9 cellular contexts compared by ENCODE assay signal in genomic region chr6:89368107-89368506, GRCh38. TPM values are rescaled to one million over a fixed set of nuclear protein-coding genes. Genes with fewer than 3 reads are reported as not detected.
DNase-seq lines count a peak whose midpoint lies in the region; ATAC-seq, FAIRE-seq and TF ChIP-seq lines count a peak whose summit lies in the region.
"Had no signal": no experiment of that assay in that cellular context is flagged by ENCODE, and none has a peak within 500 bp of the region (broad histone marks: within the 10 kb centered on the region; RNA-seq: fewer than 3 reads in every experiment).

No MANE protein-coding gene starts in this region.

- RAD21 ChIA-PET in GM12878 (lab: Charles Lee; ENCODE audit: unreplicated experiment), result interaction anchor here (0.7 to 11.8 kb wide), 10 partner anchors 17 to 385 kb away, joined by 3 to 187 read pairs (median 3); partner anchors contain the start of gene UBE2J1

- no peaks in the 10 kb centered on the region for H3K36me3 ChIP-seq in GM12878 (ENCODE audit: control insufficient read depth in 2 of 2, insufficient read depth in 2 of 2, low read length in 1 of 2)

- no peak overlapping the region for H3K4me3 ChIP-seq in GM12878

- no peak for FAIRE-seq in GM12878 (lab: Jason Lieb, UNC)

- SMC1A ChIA-PET in GM12878 (lab: Charles Lee; ENCODE audit: uncharacterized antibody, unreplicated experiment), result interaction anchor here (0.7 to 11.9 kb wide), 13 partner anchors 16 to 385 kb away, joined by 3 to 252 read pairs (median 5); partner anchors contain the start of gene UBE2J1

- no peak overlapping the region for H3K9ac ChIP-seq in GM12878 (ENCODE audit: control insufficient read depth, insufficient read depth, low read length)

- no peak overlapping the region for H3K4me2 ChIP-seq in GM12878 (ENCODE audit: control insufficient read depth, insufficient read depth)

- CTCF ChIA-PET in GM12878 (lab: Yijun Ruan, JAX), result interaction anchor here (0.6 to 11.4 kb wide), 27 partner anchors 9 to 428 kb away, joined by 3 to 260 read pairs (median 4); partner anchors contain the start of genes ANKRD6, GABRR2, LYRM2 and PNRC1

- POLR2A ChIA-PET in GM12878 (lab: Charles Lee), result interaction anchor here (0.7 to 1.5 kb wide), 3 partner anchors 12 to 19 kb away, joined by 3 to 4 read pairs (median 4); no protein-coding TSS in a partner anchor

- 12% methylated on average over 6 of the region's 6 CpGs for WGBS in GM12878 (ENCODE audit: insufficient coverage, insufficient replicate concordance, low lambda C conversion rate, missing lambda C conversion rate)

- no peak for TF ChIP-seq POLR2A in GM12878 (IDR thresholded peaks at IDR 0.05; ENCODE audit: low read depth, low read length)

- BruUV-seq in GM12878 (replicated peaks; lab: Mats Ljungman, UMichigan), result no TSS peak

- H4K20me1 ChIP-seq in GM12878 (ENCODE audit: control insufficient read depth, insufficient read depth), result no peaks in the 10 kb centered on the region

- peak; percentile 80 to 86 (median 85) for TF ChIP-seq CTCF in GM12878 (IDR thresholded peaks at IDR 0.05 in 2 of 3, conservative IDR thresholded peaks at IDR 0.05 in 1 of 3; ENCODE audit: control insufficient read depth in 2 of 3, extremely low read depth in 1 of 3, insufficient read depth in 1 of 3, low read depth in 3 of 3, low read length in 3 of 3)

- TF ChIP-seq RAD21 in GM12878 (IDR thresholded peaks at IDR 0.05; ENCODE audit: insufficient read depth, low read depth, low read length), result peak; percentile 80

- ATAC-seq in GM12878, result peak; percentile 29; the same call in 2 of the 3 replicates

- TF ChIP-seq EP300 in GM12878 (IDR thresholded peaks at IDR 0.05; ENCODE audit: borderline replicate concordance in 1 of 2, control insufficient read depth in 1 of 2, low read depth in 2 of 2, low read length in 2 of 2), result no peak

- in situ Hi-C loops in KBM-7 (cut with MboI; ENCODE audit: low pct_unique_long_range_greater_than_20kb, low sequenced_read_pairs) (no loop called here), GM12878 (cut with MboI) (no loop called here)

- no peaks in the 10 kb centered on the region for H3K79me2 ChIP-seq in GM12878 (ENCODE audit: control insufficient read depth, insufficient read depth, low read length)

- H2AFZ ChIP-seq in GM12878 (ENCODE audit: control insufficient read depth, low read depth, low read length), result no peak overlapping the region

- H3K4me1 ChIP-seq in GM12878 (ENCODE audit: control insufficient read depth, insufficient read depth, low read length), result peaks cover 26% of the 10 kb centered on the region

- intact Hi-C loops in GM12878 (cut with micrococcal nuclease; ENCODE audit: unreplicated experiment), result loop anchor here (1.0 to 2.0 kb wide), 2 partner anchors 65 to 242 kb away; partner anchors contain the start of gene ANKRD6

- no peak overlapping the region for H3K27ac ChIP-seq in GM12878 (ENCODE audit: control insufficient read depth, insufficient read depth)

- no peaks in the 10 kb centered on the region for H3K9me3 ChIP-seq in GM12878 (replicated peaks; ENCODE audit: control insufficient read depth, insufficient read depth, low read length)

- H3K27me3 ChIP-seq in GM12878 (replicated peaks in 1 of 2; ENCODE audit: control insufficient read depth in 2 of 2, insufficient read depth in 2 of 2, low read length in 1 of 2), result no peaks in the 10 kb centered on the region

- DNase-seq in DMS79 treated with DMSO at 0.1 percent for 48 hours (lab: John Stamatoyannopoulos, UW), result peak; percentile 39
- DNase-seq in KBM-7, result peak; percentile 52
- DNase-seq in T-helper 1 cell, result peak; percentile 10 to 53 (median 38)
- no peak for DNase-seq in GM12878 (ENCODE audit: low read depth, low spot score)
- peak; percentile 85 for DNase-seq in inferior parietal cortex (ENCODE audit: extremely low spot score)
- peak; percentile 74 to 75 for DNase-seq in stimulated activated CD4-positive, alpha-beta T cell treated with anti-CD3 and anti-CD28 coated beads, Interleukin-2, amount 100 ng/mL, for 24 hours
- no peak for DNase-seq in NCI-H226
- DNase-seq in putamen (ENCODE audit: low spot score), result no peak
- DNase-seq: activated B cell treated with CpG ODN at 0.5 μM for 24 hours had no signal

RNA-seq across cellular contexts. Expression of gene UBE2J1, which starts 15.6 kb away (rescaled TPM):
- 36.7 and 38.5 TPM in 2 replicates for total RNA-seq in GM12878 (2013; cell fraction: nucleolus; rRNA removed)
- total RNA-seq in GM12878 (2014; rRNA removed) (90.6 and 96.0 TPM in 2 replicates), GM12878 (2014; rRNA removed; fragmentation: Illumina TruSeq; extraction: Trizol) (110 and 114 TPM in 2 replicates), GM12878 (2021) (84.3 and 85.9 TPM in 2 replicates)
- polyA plus RNA-seq in GM12878 (2011; ENCODE audit: low read depth), result 65.5 TPM
- polyA plus RNA-seq in GM12878 (2011; rRNA removed) (89.5 and 129 TPM in 2 replicates), GM12878 (2014; fragmentation: Illumina TruSeq; extraction: Trizol) (120 and 151 TPM in 2 replicates), GM12878 (2014; fragmentation: Nextera tagmentation; extraction: Ambion mirVana) (10 to 100 TPM; 48.7 to 69.1 TPM), GM12878 (2014; rRNA removed) (68.5 and 76.8 TPM in 2 replicates), GM12878 (2016; fragmentation: Nextera tagmentation; extraction: Ambion mirVana) (100 to 1,000 TPM; 129 to 131 TPM)
- polyA plus RNA-seq in GM12878 (2011; cell fraction: cytosol; rRNA removed), result 43.6 and 46.9 TPM in 2 replicates
- 22.2 and 24.3 TPM in 2 replicates for polyA plus RNA-seq in GM12878 (2011; cell fraction: nucleus; rRNA removed)
- polyA plus RNA-seq in GM12878 (2012), result 84.3 and 96.2 TPM in 2 replicates
- 59.3 and 75.9 TPM in 2 replicates for polyA minus RNA-seq in GM12878 (2011; rRNA and poly(A)+ RNA removed)
- polyA minus RNA-seq in GM12878 (2011; cell fraction: cytosol; rRNA and poly(A)+ RNA removed), result 25.3 and 30.1 TPM in 2 replicates
- polyA minus RNA-seq in GM12878 (2011; cell fraction: nucleus; rRNA and poly(A)+ RNA removed), result 11.0 and 17.1 TPM in 2 replicates

RNA-seq across cellular contexts. Expression of gene RRAGD, which starts 44.0 kb away (rescaled TPM):
- 8.4 and 8.8 TPM in 2 replicates for total RNA-seq in GM12878 (2013; cell fraction: nucleolus; rRNA removed)
- total RNA-seq in GM12878 (2014; rRNA removed) (8.2 and 8.9 TPM in 2 replicates), GM12878 (2014; rRNA removed; fragmentation: Illumina TruSeq; extraction: Trizol) (12.9 and 13.6 TPM in 2 replicates), GM12878 (2021) (15.6 and 16.5 TPM in 2 replicates)
- 34.4 TPM for polyA plus RNA-seq in GM12878 (2011; ENCODE audit: low read depth)
- polyA plus RNA-seq in GM12878 (2011; rRNA removed) (17.4 and 25.5 TPM in 2 replicates), GM12878 (2014; fragmentation: Illumina TruSeq; extraction: Trizol) (9.8 and 15.3 TPM in 2 replicates), GM12878 (2014; fragmentation: Nextera tagmentation; extraction: Ambion mirVana) (1 to 10 TPM; 4.6 to 4.8 TPM), GM12878 (2014; rRNA removed) (6.3 and 8.1 TPM in 2 replicates), GM12878 (2016; fragmentation: Nextera tagmentation; extraction: Ambion mirVana) (1 to 10 TPM; 5.6 to 8.7 TPM)
- 5.4 and 5.8 TPM in 2 replicates for polyA plus RNA-seq in GM12878 (2011; cell fraction: cytosol; rRNA removed)
- polyA plus RNA-seq in GM12878 (2011; cell fraction: nucleus; rRNA removed), result 2.7 and 4.2 TPM in 2 replicates
- 41.1 and 60.7 TPM in 2 replicates for polyA plus RNA-seq in GM12878 (2012)
- 7.4 and 12.2 TPM in 2 replicates for polyA minus RNA-seq in GM12878 (2011; rRNA and poly(A)+ RNA removed)
- 3.2 and 4.7 TPM in 2 replicates for polyA minus RNA-seq in GM12878 (2011; cell fraction: cytosol; rRNA and poly(A)+ RNA removed)
- polyA minus RNA-seq in GM12878 (2011; cell fraction: nucleus; rRNA and poly(A)+ RNA removed), result 1.2 and 1.4 TPM in 2 replicates

RNA-seq across cellular contexts. Expression of gene GABRR2, which starts 53.0 kb away (rescaled TPM):
- 2.9 and 4.1 TPM in 2 replicates for total RNA-seq in GM12878 (2013; cell fraction: nucleolus; rRNA removed)
- total RNA-seq in GM12878 (2014; rRNA removed), result 0.23 and 0.33 TPM in 2 replicates
- total RNA-seq in GM12878 (2014; rRNA removed; fragmentation: Illumina TruSeq; extraction: Trizol), result 0.31 and 0.32 TPM in 2 replicates
- 0.35 and 0.54 TPM in 2 replicates for total RNA-seq in GM12878 (2021)
- 0.35 TPM for polyA plus RNA-seq in GM12878 (2011; ENCODE audit: low read depth)
- polyA plus RNA-seq in GM12878 (2011; rRNA removed), result 0.27 and 0.34 TPM in 2 replicates
- polyA plus RNA-seq in GM12878 (2011; cell fraction: cytosol; rRNA removed), result 0.36 and 0.37 TPM in 2 replicates
- polyA plus RNA-seq in GM12878 (2011; cell fraction: nucleus; rRNA removed), result 4.2 and 4.3 TPM in 2 replicates
- polyA plus RNA-seq in GM12878 (2012), result 0.38 and 0.58 TPM in 2 replicates
- 0.59 and 0.72 TPM in 2 replicates for polyA plus RNA-seq in GM12878 (2014; fragmentation: Illumina TruSeq; extraction: Trizol)
- not detected for polyA plus RNA-seq in GM12878 (2014; fragmentation: Nextera tagmentation; extraction: Ambion mirVana)
- 0.33 and 0.62 TPM in 2 replicates for polyA plus RNA-seq in GM12878 (2014; rRNA removed)
- under 1 TPM; 0.16 to 0.19 TPM for polyA plus RNA-seq in GM12878 (2016; fragmentation: Nextera tagmentation; extraction: Ambion mirVana)
- polyA minus RNA-seq in GM12878 (2011; rRNA and poly(A)+ RNA removed), result 0.22 and 0.26 TPM in 2 replicates
- polyA minus RNA-seq in GM12878 (2011; cell fraction: cytosol; rRNA and poly(A)+ RNA removed), result not detected in 2 replicates
- 0.48 and 0.77 TPM in 2 replicates for polyA minus RNA-seq in GM12878 (2011; cell fraction: nucleus; rRNA and poly(A)+ RNA removed)

Comparison
In these comparisons a context has a peak if more than half of its experiments do, and no peak if none do; other contexts are left out.
1. DNase-seq: peak in DMS79 treated with DMSO at 0.1 percent for 48 hours (single experiment), KBM-7 (single experiment), T-helper 1 cell (5 of 5), inferior parietal cortex (single experiment) and stimulated activated CD4-positive, alpha-beta T cell treated with anti-CD3 and anti-CD28 coated beads, Interleukin-2, amount 100 ng/mL, for 24 hours (2 of 2); none in GM12878 (single experiment), NCI-H226 (single experiment) and putamen (single experiment).